In genomic region chr14:34539407-34540180, GRCh38 we compare ENCODE assay signal across 8 cellular contexts. TPM values are rescaled to one million over a fixed set of nuclear protein-coding genes. Genes with fewer than 3 reads are reported as not detected.
A peak's percentile ranks its signal among the peaks of the same experiment; 100 is the strongest.
DNase-seq lines count a peak whose midpoint lies in the region; ATAC-seq, FAIRE-seq and TF ChIP-seq lines count a peak whose summit lies in the region.

A gene with protein sequence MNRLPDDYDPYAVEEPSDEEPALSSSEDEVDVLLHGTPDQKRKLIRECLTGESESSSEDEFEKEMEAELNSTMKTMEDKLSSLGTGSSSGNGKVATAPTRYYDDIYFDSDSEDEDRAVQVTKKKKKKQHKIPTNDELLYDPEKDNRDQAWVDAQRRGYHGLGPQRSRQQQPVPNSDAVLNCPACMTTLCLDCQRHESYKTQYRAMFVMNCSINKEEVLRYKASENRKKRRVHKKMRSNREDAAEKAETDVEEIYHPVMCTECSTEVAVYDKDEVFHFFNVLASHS (minus strand): TSS chr14:34539701. CDS start chr14:34539628, 73 bp downstream.

- H3K4me2 ChIP-seq in OCI-LY1 (ENCODE audit: low read length), result peak within 1 kb of the TSS; percentile 71

- H4K20me1 ChIP-seq in OCI-LY1 (ENCODE audit: insufficient read depth, low read length), result no peaks in the 10 kb centered on the region

- TF ChIP-seq CTCF in GM06990 (IDR thresholded peaks at IDR 0.05; ENCODE audit: insufficient read depth, low read length, poor library complexity, severe bottlenecking) (no peak), OCI-LY1 (IDR thresholded peaks at IDR 0.05; ENCODE audit: low read length) (no peak), progenitor cell of endocrine pancreas (IDR thresholded peaks at IDR 0.05; ENCODE audit: unreplicated experiment) (peak; percentile 11)

- H3K27ac ChIP-seq in OCI-LY1 (ENCODE audit: low read depth, low read length, poor library complexity, severe bottlenecking), result peak within 1 kb of the TSS; percentile 27

- peak; percentile 95 for DNase-seq in GM06990 (ENCODE audit: extremely low read depth, insufficient read length)
- DNase-seq in HEK293T (ENCODE audit: extremely low spot score), result peak; percentile 96
- peak; percentile 93 for DNase-seq in activated naive CD4-positive, alpha-beta T cell treated with anti-CD3 and anti-CD28 coated beads, Interleukin-2, amount 50 U/mL, for 16 hours
- peak; percentile 99 for DNase-seq in Right ventricle myocardium superior
- DNase-seq in progenitor cell of endocrine pancreas (ENCODE audit: low spot score, unreplicated experiment), result peak; percentile 94
- DNase-seq in urothelium cell line (ENCODE audit: low spot score), result peak; percentile 96
- no peak for DNase-seq in OCI-M1 (lab: John Stamatoyannopoulos, UW)

- peaks cover 22% of the 10 kb centered on the region for H3K79me2 ChIP-seq in OCI-LY1 (ENCODE audit: insufficient read depth, low read length)

- CTCF ChIA-PET in HEK293T (lab: Yijun Ruan, JAX), result interaction anchor here (0.5 kb wide), 1 partner anchor 175 kb away, joined by 3 read pairs; no protein-coding TSS in a partner anchor

- no peaks in the 10 kb centered on the region for H3K27me3 Mint-ChIP-seq in progenitor cell of endocrine pancreas

- POLR2A ChIA-PET in HEK293T (lab: Yijun Ruan, JAX), result no interaction called here

- H3K27me3 ChIP-seq in GM06990 (replicated peaks; ENCODE audit: control insufficient read depth, insufficient read depth, low read length), result no peaks in the 10 kb centered on the region
- no peaks in the 10 kb centered on the region for H3K27me3 ChIP-seq in OCI-LY1 (ENCODE audit: insufficient read depth, low read length)

- ATAC-seq in Right ventricle myocardium superior (ENCODE audit: poor library complexity), result peak; percentile 99

- H3K4me1 Mint-ChIP-seq in progenitor cell of endocrine pancreas (ENCODE audit: low read depth), result peaks cover 11% of the 10 kb centered on the region

- intact Hi-C loops in Right ventricle myocardium superior (cut with DNase I), result no loop called here

- peak within 1 kb of the TSS; percentile 94 for H3K4me3 ChIP-seq in GM06990 (replicated peaks; ENCODE audit: low read depth, low read length)
- H3K4me3 ChIP-seq in OCI-LY1 (ENCODE audit: low read depth, low read length, poor library complexity, severe bottlenecking), result peak within 1 kb of the TSS; percentile 90

- no peaks in the 10 kb centered on the region for H3K9me3 ChIP-seq in OCI-LY1 (ENCODE audit: low read length)

- H3K4me1 ChIP-seq in OCI-LY1 (ENCODE audit: insufficient read depth, low read length, severe bottlenecking), result peaks cover 22% of the 10 kb centered on the region

- H3K9me3 Mint-ChIP-seq in progenitor cell of endocrine pancreas (ENCODE audit: low read depth), result no peaks in the 10 kb centered on the region

- peak within 1 kb of the TSS; percentile 100 for H3K27ac Mint-ChIP-seq in progenitor cell of endocrine pancreas

- H3K4me3 Mint-ChIP-seq in progenitor cell of endocrine pancreas (ENCODE audit: low read depth), result peak within 1 kb of the TSS; percentile 97

- H3K36me3 ChIP-seq in GM06990 (ENCODE audit: control insufficient read depth, insufficient read depth, low read length) (peaks cover 2% of the 10 kb centered on the region; the same call in 1 of the 2 replicates), OCI-LY1 (ENCODE audit: insufficient read depth, low read length) (peaks cover 9% of the 10 kb centered on the region; the same call in 1 of the 2 replicates)

- no peak for FAIRE-seq in urothelium cell line (lab: Jason Lieb, UNC)

- peaks cover 4% of the 10 kb centered on the region for H3K36me3 Mint-ChIP-seq in progenitor cell of endocrine pancreas (ENCODE audit: insufficient read depth)

- no peaks in the 10 kb centered on the region for H3F3A ChIP-seq in OCI-LY1 (ENCODE audit: insufficient read depth, low read length)

- no peak within 1 kb of the TSS for H2AFZ ChIP-seq in OCI-LY1 (ENCODE audit: low read length)

- peak within 1 kb of the TSS; percentile 79 for H3K9ac ChIP-seq in OCI-LY1 (ENCODE audit: low read length)

- H3K9me2 ChIP-seq in OCI-LY1 (ENCODE audit: low read depth, low read length), result no peaks in the 10 kb centered on the region

TF ChIP-seq in HEK293T, 16 proteins besides CTCF, POLR2A, EP300 and RAD21:
- peak; percentile 68 for TF ChIP-seq ELF4 (IDR thresholded peaks at IDR 0.05)
- 0 out of 2 replicates have a peak, but pooled peaks have one; percentile 21 for TF ChIP-seq ZNF384 (IDR thresholded peaks at IDR 0.05)
- TF ChIP-seq L3MBTL2 (conservative IDR thresholded peaks at IDR 0.05), result peak; percentile 55; the same call in 1 of the 2 replicates
- no peak for TF ChIP-seq NFRKB (IDR thresholded peaks at IDR 0.05)
- peak; percentile 74; the same call in 1 of the 2 replicates for TF ChIP-seq FOXK2 (IDR thresholded peaks at IDR 0.05)

RNA-seq across cellular contexts. Expression of the gene that starts here (rescaled TPM):
- total RNA-seq in Right ventricle myocardium superior (17.8 TPM), progenitor cell of endocrine pancreas (36.2 and 39.8 TPM in 2 replicates)
